In genomic region chr17:40615295-40615988, GRCh38 we compare ENCODE assay signal across 8 cellular contexts. TPM values are rescaled to one million over a fixed set of nuclear protein-coding genes. Genes with fewer than 3 reads are reported as not detected.
DNase-seq lines count a peak whose midpoint lies in the region; ATAC-seq lines count a peak whose summit lies in the region.

No MANE protein-coding gene starts in this region.

- H3K36me3 Mint-ChIP-seq in activated CD8-positive, alpha-beta memory T cell treated with anti-CD3 and anti-CD28 coated beads, Interleukin-2, amount 10 ng/mL, durations not matched to agents 7 days and 5 days, result no peaks in the 10 kb centered on the region

- peaks cover 66% of the 10 kb centered on the region for H3K4me1 Mint-ChIP-seq in activated CD8-positive, alpha-beta memory T cell treated with anti-CD3 and anti-CD28 coated beads, Interleukin-2, amount 10 ng/mL, durations not matched to agents 7 days and 5 days

- H3K27ac ChIP-seq in BLaER1, result peak overlapping the region; percentile 45

- H3K27ac Mint-ChIP-seq in activated CD8-positive, alpha-beta memory T cell treated with anti-CD3 and anti-CD28 coated beads, Interleukin-2, amount 10 ng/mL, durations not matched to agents 7 days and 5 days, result peak overlapping the region; percentile 60

- CTCF ChIA-PET in activated CD8-positive, alpha-beta memory T cell treated with anti-CD3 and anti-CD28 coated beads, Interleukin-2, amount 10 ng/mL, durations not matched to agents 7 days and 5 days (lab: Charles Lee), result interaction anchor here (0.8 to 5.2 kb wide), 15 partner anchors 8 to 1048 kb away, joined by 3 to 44 read pairs (median 4); partner anchors contain the start of gene CCR7

- peak; percentile 39 to 49 for DNase-seq in NCI-H1930 (lab: John Stamatoyannopoulos, UW)
- DNase-seq in activated CD8-positive, alpha-beta memory T cell treated with anti-CD3 and anti-CD28 coated beads, Interleukin-2, amount 10 ng/mL, durations not matched to agents 7 days and 5 days, result no peak
- DNase-seq in glomerular visceral epithelial cell (ENCODE audit: extremely low spot score), result peak; percentile 72
- peak; percentile 4 for DNase-seq in skeletal muscle cell (ENCODE audit: low read depth)
- no peak for DNase-seq in T-helper 9 cell

- no peaks in the 10 kb centered on the region for H3K9me3 ChIP-seq in BLaER1

- H3K4me1 ChIP-seq in BLaER1, result peaks cover 38% of the 10 kb centered on the region

- no peaks in the 10 kb centered on the region for H3K27me3 ChIP-seq in BLaER1

- no peaks in the 10 kb centered on the region for H3K36me3 ChIP-seq in BLaER1

- H4K20me1 ChIP-seq in BLaER1, result no peaks in the 10 kb centered on the region

- ATAC-seq in GM18498 (IDR thresholded peaks at IDR 0.05; ENCODE audit: unreplicated experiment), result peak; percentile 69
- peak; percentile 50 for ATAC-seq in HG02623 (IDR thresholded peaks at IDR 0.05; ENCODE audit: unreplicated experiment)
- ATAC-seq in activated CD8-positive, alpha-beta memory T cell treated with anti-CD3 and anti-CD28 coated beads, Interleukin-2, amount 10 ng/mL, durations not matched to agents 7 days and 5 days, result no peak

- H3K4me3 Mint-ChIP-seq in activated CD8-positive, alpha-beta memory T cell treated with anti-CD3 and anti-CD28 coated beads, Interleukin-2, amount 10 ng/mL, durations not matched to agents 7 days and 5 days, result no peak overlapping the region

- H3K4me2 ChIP-seq in BLaER1, result peak overlapping the region; percentile 75

- 0 out of 2 replicates have a peak overlapping the region, but pooled peaks have one; percentile 9 for H3K9ac ChIP-seq in BLaER1

- H3K4me3 ChIP-seq in BLaER1, result no peak overlapping the region
- H3K4me3 ChIP-seq in skeletal muscle cell (ENCODE audit: low read depth, low read length), result no peak overlapping the region

- no peaks in the 10 kb centered on the region for H3K27me3 Mint-ChIP-seq in activated CD8-positive, alpha-beta memory T cell treated with anti-CD3 and anti-CD28 coated beads, Interleukin-2, amount 10 ng/mL, durations not matched to agents 7 days and 5 days

- no peaks in the 10 kb centered on the region for H3K9me3 Mint-ChIP-seq in activated CD8-positive, alpha-beta memory T cell treated with anti-CD3 and anti-CD28 coated beads, Interleukin-2, amount 10 ng/mL, durations not matched to agents 7 days and 5 days (ENCODE audit: low read depth)

RNA-seq across cellular contexts. Expression of gene SMARCE1, which starts 32.2 kb away (rescaled TPM):
- 100 to 1,000 TPM in 1 of 2 experiments, 10 to 100 TPM in 1; 90.7 to 110 TPM for total RNA-seq in activated CD8-positive, alpha-beta memory T cell treated with anti-CD3 and anti-CD28 coated beads, Interleukin-2, amount 10 ng/mL, durations not matched to agents 7 days and 5 days

RNA-seq across cellular contexts. Expression of gene KRT222, which starts 49.5 kb away (rescaled TPM):
- not detected for total RNA-seq in activated CD8-positive, alpha-beta memory T cell treated with anti-CD3 and anti-CD28 coated beads, Interleukin-2, amount 10 ng/mL, durations not matched to agents 7 days and 5 days

RNA-seq across cellular contexts. Expression of gene CCR7, which starts 50.2 kb away (rescaled TPM):
- 10 to 100 TPM; 43.5 to 83.9 TPM for total RNA-seq in activated CD8-positive, alpha-beta memory T cell treated with anti-CD3 and anti-CD28 coated beads, Interleukin-2, amount 10 ng/mL, durations not matched to agents 7 days and 5 days

Comparison
In these comparisons a context has a peak if more than half of its experiments do, and no peak if none do; other contexts are left out.
1. DNase-seq: peak in NCI-H1930 (2 of 2), glomerular visceral epithelial cell (single experiment) and skeletal muscle cell (single experiment); none in activated CD8-positive, alpha-beta memory T cell treated with anti-CD3 and anti-CD28 coated beads, Interleukin-2, amount 10 ng/mL, durations not matched to agents 7 days and 5 days (single experiment) and T-helper 9 cell (single experiment).